Comparison of ENCODE assay signal across 15 cellular contexts in the genomic region with DNA sequence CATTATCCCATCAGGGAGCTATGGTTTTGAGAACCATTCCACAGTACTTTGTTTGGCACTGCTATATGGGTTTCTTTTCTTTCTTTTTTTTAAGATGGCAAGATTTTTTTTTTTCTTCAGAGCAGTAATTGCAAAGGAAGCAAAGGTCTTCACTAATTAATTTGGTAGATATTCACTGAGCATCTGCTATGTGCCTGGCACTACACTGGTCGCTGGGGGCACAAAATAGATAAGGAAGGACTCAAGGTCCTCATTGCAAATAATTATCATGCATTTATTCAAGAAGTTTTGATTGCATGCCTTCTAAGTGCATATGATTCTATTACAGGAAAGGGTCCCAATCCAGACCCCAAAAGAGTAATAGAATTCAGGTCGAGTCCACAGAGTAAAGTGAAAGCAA. TPM values are rescaled to one million over a fixed set of nuclear protein-coding genes. Genes with fewer than 3 reads are reported as not detected.
DNase-seq lines count a peak whose midpoint lies in the region; ATAC-seq and TF ChIP-seq lines count a peak whose summit lies in the region.
"Had no signal": no experiment of that assay in that cellular context is flagged by ENCODE, and none has a peak within 500 bp of the region (broad histone marks: within the 10 kb centered on the region; RNA-seq: fewer than 3 reads in every experiment).

No MANE protein-coding gene starts in this region.

- no peaks in the 10 kb centered on the region for H3K9me3 ChIP-seq in PC-9 (ENCODE audit: insufficient read depth, low read depth)
- no peaks in the 10 kb centered on the region for H3K9me3 ChIP-seq in gastroesophageal sphincter
- H3K9me3 ChIP-seq in stomach: no peaks in the 10 kb centered on the region

- TF ChIP-seq CTCF in PC-9 (conservative IDR thresholded peaks at IDR 0.05) (no peak), gastroesophageal sphincter (IDR thresholded peaks at IDR 0.05) (no peak), stomach (IDR thresholded peaks at IDR 0.05) (no peak)

- TF ChIP-seq EP300 in gastroesophageal sphincter (IDR thresholded peaks at IDR 0.05): no peak
- TF ChIP-seq EP300 in stomach (IDR thresholded peaks at IDR 0.05): no peak

- no peaks in the 10 kb centered on the region for H3K79me2 ChIP-seq in PC-9 (ENCODE audit: low read depth)

- H3K27me3 Mint-ChIP-seq in activated naive CD4-positive, alpha-beta T cell treated with anti-CD3 and anti-CD28 coated beads, Interleukin-2, amount 10 ng/mL, durations not matched to agents 7 days and 5 days: peaks cover 65% of the 10 kb centered on the region

- H3K4me1 Mint-ChIP-seq in activated naive CD4-positive, alpha-beta T cell treated with anti-CD3 and anti-CD28 coated beads, Interleukin-2, amount 10 ng/mL, durations not matched to agents 7 days and 5 days: no peaks in the 10 kb centered on the region
- H3K4me1 Mint-ChIP-seq: activated B cell treated with CpG ODN at 0.5 μM for 24 hours; activated naive CD4-positive, alpha-beta T cell treated with anti-CD3 and anti-CD28 coated beads, Interleukin-2, amount 50 U/mL, for 24 hours had no signal

- no peak for ATAC-seq in gastroesophageal sphincter
- ATAC-seq in esophagus mucosa: no peak
- no peak for ATAC-seq in HG03442 (IDR thresholded peaks at IDR 0.05; ENCODE audit: unreplicated experiment)
- ATAC-seq: activated CD8-positive, alpha-beta T cell treated with anti-CD3 and anti-CD28 coated beads, Interleukin-2, amount 10 ng/mL, durations not matched to agents 7 days and 5 days had no signal

- intact Hi-C loops in PC-9 (cut with micrococcal nuclease; ENCODE audit: unreplicated experiment) (no loop called here), stomach (cut with DNase I; ENCODE audit: low total_unique reads) (no loop called here)

- no peaks in the 10 kb centered on the region for H3K36me3 Mint-ChIP-seq in activated naive CD4-positive, alpha-beta T cell treated with anti-CD3 and anti-CD28 coated beads, Interleukin-2, amount 10 ng/mL, durations not matched to agents 7 days and 5 days

- no TSS peak for BruUV-seq in PC-9 (replicated peaks; lab: Mats Ljungman, UMichigan)

- no peaks in the 10 kb centered on the region for H3K9me2 ChIP-seq in PC-9 (ENCODE audit: insufficient read depth)

- H3K4me3 Mint-ChIP-seq in activated naive CD4-positive, alpha-beta T cell treated with anti-CD3 and anti-CD28 coated beads, Interleukin-2, amount 10 ng/mL, durations not matched to agents 7 days and 5 days: no peak overlapping the region
- H3K4me3 Mint-ChIP-seq: activated B cell treated with CpG ODN at 0.5 μM for 24 hours; activated CD8-positive, alpha-beta T cell treated with anti-CD3 and anti-CD28 coated beads, Interleukin-2, amount 10 ng/mL, durations not matched to agents 7 days and 5 days; activated naive CD4-positive, alpha-beta T cell treated with anti-CD3 and anti-CD28 coated beads, Interleukin-2, amount 50 U/mL, for 24 hours; T-helper 1 cell treated with Interleukin-12 subunit alpha and Interleukin-12 subunit beta and Interleukin-4 antibody, amounts not matched to agents 30 μg/mL and 1 μg/mL, for 36 hours had no signal

- H3K4me1 ChIP-seq in PC-9 (replicated peaks; ENCODE audit: insufficient read depth) (peaks cover 34% of the 10 kb centered on the region), gastroesophageal sphincter (peaks cover 13 to 58% (median 27%) of the 10 kb centered on the region in 3 donors), stomach (peaks cover 16 to 46% (median 36%) of the 10 kb centered on the region in 4 donors)

- H3K27me3 ChIP-seq in PC-9 (ENCODE audit: insufficient read depth, low read depth): no peaks in the 10 kb centered on the region
- no peaks in the 10 kb centered on the region for H3K27me3 ChIP-seq in gastroesophageal sphincter
- H3K27me3 ChIP-seq in stomach: no peaks in the 10 kb centered on the region

- POLR2A ChIA-PET in PC-9 (lab: Charles Lee; ENCODE audit: unreplicated experiment): interaction anchor here (0.7 kb wide), 1 partner anchor 32 kb away, joined by 6 read pairs; no protein-coding TSS in a partner anchor

- peak; percentile 71 for DNase-seq in NCI-H2171 treated with DMSO at 0.1 percent for 48 hours (lab: John Stamatoyannopoulos, UW)
- DNase-seq in NCI-H2171 (lab: John Stamatoyannopoulos, UW): no peak
- no peak for DNase-seq in PC-9
- DNase-seq in stomach: no peak
- no peak for DNase-seq in activated naive CD4-positive, alpha-beta T cell treated with anti-CD3 and anti-CD28 coated beads, Interleukin-2, amount 10 ng/mL, durations not matched to agents 7 days and 5 days
- DNase-seq: activated B cell treated with CpG ODN at 0.5 μM for 24 hours; activated CD8-positive, alpha-beta T cell treated with anti-CD3 and anti-CD28 coated beads, Interleukin-2, amount 10 ng/mL, durations not matched to agents 7 days and 5 days; activated T-cell treated with anti-CD3 and anti-CD28 coated beads, Interleukin-2, amount 50 U/mL, for 48 hours; stimulated activated CD8-positive, alpha-beta memory T cell treated with anti-CD3 and anti-CD28 coated beads, Interleukin-4, amount 100 ng/mL, for 48 hours had no signal

- no peaks in the 10 kb centered on the region for H3K9me3 Mint-ChIP-seq in activated naive CD4-positive, alpha-beta T cell treated with anti-CD3 and anti-CD28 coated beads, Interleukin-2, amount 10 ng/mL, durations not matched to agents 7 days and 5 days
- H3K9me3 Mint-ChIP-seq: activated B cell treated with CpG ODN at 0.5 μM for 24 hours; activated naive CD4-positive, alpha-beta T cell treated with anti-CD3 and anti-CD28 coated beads, Interleukin-2, amount 50 U/mL, for 24 hours; T-helper 1 cell treated with Interleukin-12 subunit alpha and Interleukin-12 subunit beta and Interleukin-4 antibody, amounts not matched to agents 30 μg/mL and 1 μg/mL, for 36 hours had no signal

- no peak for TF ChIP-seq POLR2A in gastroesophageal sphincter (IDR thresholded peaks at IDR 0.05)
- TF ChIP-seq POLR2A in stomach (IDR thresholded peaks at IDR 0.05): no peak

- H4K20me1 ChIP-seq in PC-9 (ENCODE audit: insufficient read depth): no peaks in the 10 kb centered on the region

- H3K27ac ChIP-seq in PC-9 (no peak overlapping the region), gastroesophageal sphincter (peak overlapping the region in 3 of 4 donors; percentile 29 to 73 (median 68)), stomach (peak overlapping the region in 3 of 5 donors; percentile 51 to 63 (median 60))
- H3K27ac ChIP-seq: HL-60 had no signal

- peaks cover 16% of the 10 kb centered on the region; the same call in 1 of the 2 replicates for H3F3A ChIP-seq in PC-9 (ENCODE audit: insufficient read depth, low read depth)

- no peak overlapping the region for H2AFZ ChIP-seq in PC-9

- WGBS in gastroesophageal sphincter (ENCODE audit: low coverage in 1 of 2), 2 donors: 60 to 69% methylated on average over 2 of the region's 2 CpGs
- WGBS in stomach, 5 donors: 59 to 73% (median 65%) methylated on average over 2 of the region's 2 CpGs

- peak overlapping the region; percentile 78 for H3K4me2 ChIP-seq in PC-9

- H3K4me3 ChIP-seq in PC-9 (no peak overlapping the region; the same call in 1 of the 2 replicates), gastroesophageal sphincter (no peak overlapping the region), stomach (no peak overlapping the region)

- no peaks in the 10 kb centered on the region for H3K36me3 ChIP-seq in PC-9 (ENCODE audit: low read depth)
- H3K36me3 ChIP-seq in gastroesophageal sphincter: no peaks in the 10 kb centered on the region
- H3K36me3 ChIP-seq in stomach: no peaks in the 10 kb centered on the region

- CTCF ChIA-PET in PC-9 (lab: Charles Lee): no interaction called here
- CTCF ChIA-PET in activated naive CD4-positive, alpha-beta T cell treated with anti-CD3 and anti-CD28 coated beads, Interleukin-2, amount 10 ng/mL, durations not matched to agents 7 days and 5 days (lab: Charles Lee): interaction anchor here (1.4 kb wide), 1 partner anchor 13 kb away, joined by 3 read pairs; no protein-coding TSS in a partner anchor

- H3K27ac Mint-ChIP-seq in activated naive CD4-positive, alpha-beta T cell treated with anti-CD3 and anti-CD28 coated beads, Interleukin-2, amount 10 ng/mL, durations not matched to agents 7 days and 5 days: no peak overlapping the region
- H3K27ac Mint-ChIP-seq: activated B cell treated with CpG ODN at 0.5 μM for 24 hours; activated CD8-positive, alpha-beta T cell treated with anti-CD3 and anti-CD28 coated beads, Interleukin-2, amount 10 ng/mL, durations not matched to agents 7 days and 5 days; activated naive CD4-positive, alpha-beta T cell treated with anti-CD3 and anti-CD28 coated beads, Interleukin-2, amount 50 U/mL, for 24 hours; T-helper 1 cell treated with Interleukin-12 subunit alpha and Interleukin-12 subunit beta and Interleukin-4 antibody, amounts not matched to agents 30 μg/mL and 1 μg/mL, for 36 hours had no signal

RNA-seq across cellular contexts. Expression of a gene that starts 10.0 kb away (rescaled TPM):
- total RNA-seq in PC-9 (2021) (127 and 154 TPM in 2 replicates), gastroesophageal sphincter (100 to 1,000 TPM; 118 to 233 (median 163) TPM), stomach (100 to 1,000 TPM; 102 to 202 (median 118) TPM), esophagus mucosa (194 TPM)
- 10 to 100 TPM; 14.1 to 29.6 (median 23.7) TPM for polyA plus RNA-seq in stomach
